ENCODE assay signal across 1 cellular context in genomic region chr15:74983725-74984231, GRCh38.
TF ChIP-seq lines count a peak whose summit lies in the region.

No MANE protein-coding gene starts in this region.

TF ChIP-seq in HEK293, 187 proteins besides CTCF, POLR2A, EP300 and RAD21 (continued from another document and continues in another):
- TF ChIP-seq TSHZ1 (tag by site-specific recombination; IDR thresholded peaks at IDR 0.05; ENCODE audit: borderline replicate concordance) (peak; percentile 18; the same call in 1 of the 2 replicates), ZNF645 (tag by site-specific recombination; IDR thresholded peaks at IDR 0.05) (no peak), ZNF2 (tag by site-specific recombination; IDR thresholded peaks at IDR 0.05) (no peak), ZNF350 (tag by site-specific recombination; IDR thresholded peaks at IDR 0.05) (no peak), ZNF677 (tag by site-specific recombination; IDR thresholded peaks at IDR 0.05) (no peak), ZNF366 (tag by site-specific recombination; conservative IDR thresholded peaks at IDR 0.05) (peak; percentile 33; the same call in 1 of the 2 replicates), SP7 (tag by site-specific recombination; IDR thresholded peaks at IDR 0.05) (peak; percentile 89), ZNF239 (tag by site-specific recombination; IDR thresholded peaks at IDR 0.05) (no peak), EGR2 (tag by site-specific recombination; IDR thresholded peaks at IDR 0.05; ENCODE audit: low read depth) (peak; percentile 33; the same call in 1 of the 2 replicates), ZNF274 (IDR thresholded peaks at IDR 0.05; ENCODE audit: low read length) (no peak), ZNF274 (tag by site-specific recombination; IDR thresholded peaks at IDR 0.05; ENCODE audit: borderline replicate concordance) (no peak), ZNF629 (tag by site-specific recombination; IDR thresholded peaks at IDR 0.05) (peak; percentile 57; the same call in 1 of the 2 replicates), ZNF660 (tag by site-specific recombination; IDR thresholded peaks at IDR 0.05) (peak; percentile 82), ZIC2 (tag by site-specific recombination; IDR thresholded peaks at IDR 0.05) (0 out of 2 replicates have a peak, but pooled peaks have one; percentile 7), INSM2 (tag by site-specific recombination; IDR thresholded peaks at IDR 0.05) (0 out of 2 replicates have a peak, but pooled peaks have one; percentile 16), ZNF654 (tag by site-specific recombination; IDR thresholded peaks at IDR 0.05; ENCODE audit: low read depth) (no peak), BCL6B (tag by site-specific recombination; IDR thresholded peaks at IDR 0.05) (no peak), ZNF341 (tag by site-specific recombination; IDR thresholded peaks at IDR 0.05; ENCODE audit: low read depth) (no peak), ZNF670 (tag by site-specific recombination; IDR thresholded peaks at IDR 0.05; ENCODE audit: low read depth) (no peak), ZNF473 (tag by site-specific recombination; IDR thresholded peaks at IDR 0.05) (no peak), ZNF211 (tag by site-specific recombination; IDR thresholded peaks at IDR 0.05; ENCODE audit: low read depth) (no peak), SCRT1 (tag by site-specific recombination; IDR thresholded peaks at IDR 0.05; ENCODE audit: borderline replicate concordance) (no peak), ZNF561 (tag by site-specific recombination; IDR thresholded peaks at IDR 0.05; ENCODE audit: borderline replicate concordance) (no peak), ZNF776 (tag by site-specific recombination; IDR thresholded peaks at IDR 0.05; ENCODE audit: borderline replicate concordance) (no peak), MEIS1 (CRISPR knock-in tag; IDR thresholded peaks at IDR 0.05; ENCODE audit: borderline replicate concordance) (no peak), ZNF24 (tag by site-specific recombination; IDR thresholded peaks at IDR 0.05) (0 out of 2 replicates have a peak, but pooled peaks have one; percentile 44), ZNF610 (tag by site-specific recombination; IDR thresholded peaks at IDR 0.05; ENCODE audit: borderline replicate concordance) (no peak), ZNF335 (tag by site-specific recombination; conservative IDR thresholded peaks at IDR 0.05) (peak; percentile 36; the same call in 1 of the 2 replicates), KLF7 (tag by site-specific recombination; IDR thresholded peaks at IDR 0.05; ENCODE audit: borderline replicate concordance) (no peak), ZNF692 (tag by site-specific recombination; IDR thresholded peaks at IDR 0.05) (0 out of 2 replicates have a peak, but pooled peaks have one; percentile 17), ZBTB44 (tag by site-specific recombination; IDR thresholded peaks at IDR 0.05) (no peak), OVOL3 (tag by site-specific recombination; IDR thresholded peaks at IDR 0.05) (no peak), KLF8 (tag by site-specific recombination; IDR thresholded peaks at IDR 0.05) (0 out of 2 replicates have a peak, but pooled peaks have one; percentile 27), GFI1B (tag by site-specific recombination; IDR thresholded peaks at IDR 0.05) (no peak), PRDM10 (tag by site-specific recombination; IDR thresholded peaks at IDR 0.05) (0 out of 2 replicates have a peak, but pooled peaks have one; percentile 23)
- TF ChIP-seq, protein P1, sequence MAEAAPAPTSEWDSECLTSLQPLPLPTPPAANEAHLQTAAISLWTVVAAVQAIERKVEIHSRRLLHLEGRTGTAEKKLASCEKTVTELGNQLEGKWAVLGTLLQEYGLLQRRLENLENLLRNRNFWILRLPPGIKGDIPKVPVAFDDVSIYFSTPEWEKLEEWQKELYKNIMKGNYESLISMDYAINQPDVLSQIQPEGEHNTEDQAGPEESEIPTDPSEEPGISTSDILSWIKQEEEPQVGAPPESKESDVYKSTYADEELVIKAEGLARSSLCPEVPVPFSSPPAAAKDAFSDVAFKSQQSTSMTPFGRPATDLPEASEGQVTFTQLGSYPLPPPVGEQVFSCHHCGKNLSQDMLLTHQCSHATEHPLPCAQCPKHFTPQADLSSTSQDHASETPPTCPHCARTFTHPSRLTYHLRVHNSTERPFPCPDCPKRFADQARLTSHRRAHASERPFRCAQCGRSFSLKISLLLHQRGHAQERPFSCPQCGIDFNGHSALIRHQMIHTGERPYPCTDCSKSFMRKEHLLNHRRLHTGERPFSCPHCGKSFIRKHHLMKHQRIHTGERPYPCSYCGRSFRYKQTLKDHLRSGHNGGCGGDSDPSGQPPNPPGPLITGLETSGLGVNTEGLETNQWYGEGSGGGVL (tag by site-specific recombination; IDR thresholded peaks at IDR 0.05): peak; percentile 76
- TF ChIP-seq, protein P2, sequence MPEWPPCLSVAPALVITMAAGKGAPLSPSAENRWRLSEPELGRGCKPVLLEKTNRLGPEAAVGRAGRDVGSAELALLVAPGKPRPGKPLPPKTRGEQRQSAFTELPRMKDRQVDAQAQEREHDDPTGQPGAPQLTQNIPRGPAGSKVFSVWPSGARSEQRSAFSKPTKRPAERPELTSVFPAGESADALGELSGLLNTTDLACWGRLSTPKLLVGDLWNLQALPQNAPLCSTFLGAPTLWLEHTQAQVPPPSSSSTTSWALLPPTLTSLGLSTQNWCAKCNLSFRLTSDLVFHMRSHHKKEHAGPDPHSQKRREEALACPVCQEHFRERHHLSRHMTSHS (tag by site-specific recombination; IDR thresholded peaks at IDR 0.05): no peak
- TF ChIP-seq, protein P3, sequence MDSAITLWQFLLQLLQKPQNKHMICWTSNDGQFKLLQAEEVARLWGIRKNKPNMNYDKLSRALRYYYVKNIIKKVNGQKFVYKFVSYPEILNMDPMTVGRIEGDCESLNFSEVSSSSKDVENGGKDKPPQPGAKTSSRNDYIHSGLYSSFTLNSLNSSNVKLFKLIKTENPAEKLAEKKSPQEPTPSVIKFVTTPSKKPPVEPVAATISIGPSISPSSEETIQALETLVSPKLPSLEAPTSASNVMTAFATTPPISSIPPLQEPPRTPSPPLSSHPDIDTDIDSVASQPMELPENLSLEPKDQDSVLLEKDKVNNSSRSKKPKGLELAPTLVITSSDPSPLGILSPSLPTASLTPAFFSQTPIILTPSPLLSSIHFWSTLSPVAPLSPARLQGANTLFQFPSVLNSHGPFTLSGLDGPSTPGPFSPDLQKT (IDR thresholded peaks at IDR 0.05; ENCODE audit: borderline replicate concordance, low read depth, low read length): no peak
